Comparison of ENCODE assay signal across 7 cellular contexts in genomic region chr16:33643698-33644381, GRCh38.
ATAC-seq lines count a peak whose summit lies in the region.

No MANE protein-coding gene starts in this region.

- ATAC-seq in GM18861 (IDR thresholded peaks at IDR 0.05; ENCODE audit: unreplicated experiment) = peak; percentile 17
- peak; percentile 51 for ATAC-seq in GM19351 (IDR thresholded peaks at IDR 0.05; ENCODE audit: unreplicated experiment)
- ATAC-seq in GM21423 (IDR thresholded peaks at IDR 0.05; ENCODE audit: unreplicated experiment) = peak; percentile 44
- ATAC-seq in GM21825 (IDR thresholded peaks at IDR 0.05; ENCODE audit: unreplicated experiment) = peak; percentile 41
- ATAC-seq in HG02981 (IDR thresholded peaks at IDR 0.05; ENCODE audit: unreplicated experiment) = peak; percentile 44
- peak; percentile 56 for ATAC-seq in HG03175 (IDR thresholded peaks at IDR 0.05; ENCODE audit: unreplicated experiment)
- ATAC-seq in HG03521 (IDR thresholded peaks at IDR 0.05; ENCODE audit: unreplicated experiment) = peak; percentile 36

Comparison
In these comparisons a context has a peak if more than half of its experiments do, and no peak if none do; other contexts are left out.
1. Peak in every context shown above with its lines: ATAC-seq.